In the genomic region with DNA sequence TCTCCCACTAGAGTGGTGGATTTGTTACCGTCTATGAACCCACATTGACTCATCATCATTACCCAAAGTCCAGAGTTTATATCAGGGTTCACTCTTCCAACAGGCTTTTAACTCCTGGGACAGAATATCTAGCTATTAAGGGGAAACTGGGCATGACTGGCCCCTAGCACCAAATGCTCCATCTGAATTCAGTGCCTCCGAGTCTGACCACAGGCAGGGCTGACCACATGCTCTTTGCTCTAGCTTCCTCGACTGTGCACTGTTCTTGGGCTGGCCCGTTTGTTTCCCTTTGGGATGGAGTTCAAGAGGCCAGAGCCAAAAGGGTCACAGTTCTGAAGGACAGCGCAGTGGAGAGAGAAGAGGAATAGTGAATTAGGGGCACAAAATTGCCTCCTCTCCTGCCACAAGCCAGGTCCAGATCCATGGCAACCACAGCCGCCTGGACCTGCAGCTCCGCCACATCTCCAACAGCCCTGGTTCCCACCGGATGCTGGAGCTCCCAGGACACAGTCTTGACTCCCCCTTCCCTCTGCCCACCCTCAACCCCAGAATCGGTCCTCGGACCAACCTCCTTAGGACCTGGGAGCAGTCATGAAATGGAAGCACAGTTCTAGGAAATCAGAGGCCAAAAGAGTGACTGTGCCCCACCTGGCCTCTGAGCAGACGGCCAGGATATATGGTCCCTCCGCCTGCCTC, we compare ENCODE assay signal across 1 cellular context.
TF ChIP-seq lines count a peak whose summit lies in the region.

No MANE protein-coding gene starts in this region.

TF ChIP-seq in GM12878, 131 proteins besides CTCF, POLR2A, EP300 and RAD21:
- TF ChIP-seq SMAD1 (IDR thresholded peaks at IDR 0.05; ENCODE audit: low read depth, partially characterized antibody) = no peak
- no peak for TF ChIP-seq ATF7 (IDR thresholded peaks at IDR 0.05; ENCODE audit: low read depth)
- TF ChIP-seq ZBTB4 (CRISPR knock-in tag; IDR thresholded peaks at IDR 0.05) = no peak
- no peak for TF ChIP-seq SIX5 (IDR thresholded peaks at IDR 0.05; ENCODE audit: low read depth, low read length, severe bottlenecking)
- no peak for TF ChIP-seq CBX3 (IDR thresholded peaks at IDR 0.05; ENCODE audit: borderline replicate concordance, low read depth)
- TF ChIP-seq ATF3 (IDR thresholded peaks at IDR 0.05; ENCODE audit: borderline replicate concordance, extremely low read depth, low read depth, low read length) = no peak
- no peak for TF ChIP-seq POU2F2 (IDR thresholded peaks at IDR 0.05; ENCODE audit: borderline replicate concordance, low read depth, low read length)
- no peak for TF ChIP-seq FOXK2 (IDR thresholded peaks at IDR 0.05)
- TF ChIP-seq EED (IDR thresholded peaks at IDR 0.05; ENCODE audit: low read depth) = no peak
- no peak for TF ChIP-seq RAD51 (IDR thresholded peaks at IDR 0.05)
- TF ChIP-seq MTA3 (IDR thresholded peaks at IDR 0.05; ENCODE audit: borderline replicate concordance, low read length) = no peak
- TF ChIP-seq NFIC (IDR thresholded peaks at IDR 0.05; ENCODE audit: low read depth, low read length) = no peak
- TF ChIP-seq, protein P1, sequence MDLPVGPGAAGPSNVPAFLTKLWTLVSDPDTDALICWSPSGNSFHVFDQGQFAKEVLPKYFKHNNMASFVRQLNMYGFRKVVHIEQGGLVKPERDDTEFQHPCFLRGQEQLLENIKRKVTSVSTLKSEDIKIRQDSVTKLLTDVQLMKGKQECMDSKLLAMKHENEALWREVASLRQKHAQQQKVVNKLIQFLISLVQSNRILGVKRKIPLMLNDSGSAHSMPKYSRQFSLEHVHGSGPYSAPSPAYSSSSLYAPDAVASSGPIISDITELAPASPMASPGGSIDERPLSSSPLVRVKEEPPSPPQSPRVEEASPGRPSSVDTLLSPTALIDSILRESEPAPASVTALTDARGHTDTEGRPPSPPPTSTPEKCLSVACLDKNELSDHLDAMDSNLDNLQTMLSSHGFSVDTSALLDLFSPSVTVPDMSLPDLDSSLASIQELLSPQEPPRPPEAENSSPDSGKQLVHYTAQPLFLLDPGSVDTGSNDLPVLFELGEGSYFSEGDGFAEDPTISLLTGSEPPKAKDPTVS (IDR thresholded peaks at IDR 0.05; ENCODE audit: low read depth, low read length) = no peak
- TF ChIP-seq, protein P2, sequence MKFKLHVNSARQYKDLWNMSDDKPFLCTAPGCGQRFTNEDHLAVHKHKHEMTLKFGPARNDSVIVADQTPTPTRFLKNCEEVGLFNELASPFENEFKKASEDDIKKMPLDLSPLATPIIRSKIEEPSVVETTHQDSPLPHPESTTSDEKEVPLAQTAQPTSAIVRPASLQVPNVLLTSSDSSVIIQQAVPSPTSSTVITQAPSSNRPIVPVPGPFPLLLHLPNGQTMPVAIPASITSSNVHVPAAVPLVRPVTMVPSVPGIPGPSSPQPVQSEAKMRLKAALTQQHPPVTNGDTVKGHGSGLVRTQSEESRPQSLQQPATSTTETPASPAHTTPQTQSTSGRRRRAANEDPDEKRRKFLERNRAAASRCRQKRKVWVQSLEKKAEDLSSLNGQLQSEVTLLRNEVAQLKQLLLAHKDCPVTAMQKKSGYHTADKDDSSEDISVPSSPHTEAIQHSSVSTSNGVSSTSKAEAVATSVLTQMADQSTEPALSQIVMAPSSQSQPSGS (IDR thresholded peaks at IDR 0.05; ENCODE audit: low read length) = no peak
- TF ChIP-seq CEBPZ (IDR thresholded peaks at IDR 0.05; ENCODE audit: low read depth, low read length) = no peak
- TF ChIP-seq SUZ12 (IDR thresholded peaks at IDR 0.05; ENCODE audit: unreplicated experiment) = no peak
- TF ChIP-seq SMAD5 (IDR thresholded peaks at IDR 0.05; ENCODE audit: low read depth) = no peak
- TF ChIP-seq RB1 (IDR thresholded peaks at IDR 0.05; ENCODE audit: borderline replicate concordance) = no peak
- no peak for TF ChIP-seq ETV6 (conservative IDR thresholded peaks at IDR 0.05 in 1 of 2, IDR thresholded peaks at IDR 0.05 in 1 of 2; ENCODE audit: borderline replicate concordance in 1 of 2, low read depth in 1 of 2)
- TF ChIP-seq BCL3 (IDR thresholded peaks at IDR 0.05; ENCODE audit: borderline replicate concordance, insufficient read depth, low read depth, low read length, poor library complexity, severe bottlenecking) = no peak
